17 cellular contexts compared by ENCODE assay signal in genomic region chr11:112968988-112969714, GRCh38. TPM values are rescaled to one million over a fixed set of nuclear protein-coding genes. Genes with fewer than 3 reads are reported as not detected.
DNase-seq lines count a peak whose midpoint lies in the region; ATAC-seq and TF ChIP-seq lines count a peak whose summit lies in the region.
"Had no signal": no experiment of that assay in that cellular context is flagged by ENCODE, and none has a peak within 500 bp of the region (broad histone marks: within the 10 kb centered on the region; RNA-seq: fewer than 3 reads in every experiment).

No MANE protein-coding gene starts in this region.

- POLR2A ChIA-PET in WTC11 (lab: Charles Lee), result no interaction called here

- no peaks in the 10 kb centered on the region for H3K9me3 Mint-ChIP-seq in WTC11
- H3K9me3 Mint-ChIP-seq: activated CD8-positive, alpha-beta T cell treated with anti-CD3 and anti-CD28 coated beads for 36 hours had no signal

- H3K79me2 ChIP-seq in MM.1S (ENCODE audit: low read length), result no peaks in the 10 kb centered on the region

- peaks cover 8% of the 10 kb centered on the region for H3K27me3 Mint-ChIP-seq in WTC11 (ENCODE audit: low read depth)

- H3K9ac ChIP-seq in MM.1S (ENCODE audit: low read length), result no peak overlapping the region

- intact Hi-C loops in posterior vena cava (cut with DNase I), result loop anchor here (1.0 to 10.0 kb wide), 2 partner anchors 9 to 136 kb away; no protein-coding TSS in a partner anchor

- no peaks in the 10 kb centered on the region for H3K36me3 Mint-ChIP-seq in WTC11

- H3K9me2 ChIP-seq in MM.1S (replicated peaks; ENCODE audit: insufficient read depth, low read length), result no peaks in the 10 kb centered on the region

- CTCF ChIA-PET in WTC11 (lab: Charles Lee), result interaction anchor here (1.1 kb wide), 1 partner anchor 12 kb away, joined by 6 read pairs; no protein-coding TSS in a partner anchor

- no peak overlapping the region for H3K27ac Mint-ChIP-seq in WTC11
- H3K27ac Mint-ChIP-seq: activated CD8-positive, alpha-beta T cell treated with anti-CD3 and anti-CD28 coated beads for 36 hours had no signal

- DNase-seq in AG20443 (ENCODE audit: low spot score) (peak; percentile 14), MM.1S (peak; percentile 43), WTC11 (ENCODE audit: low spot score) (no peak), kidney tubule cell (ENCODE audit: low spot score) (peak; percentile 28), NCI-H2107 (lab: John Stamatoyannopoulos, UW) (no peak), posterior vena cava (ENCODE audit: low spot score) (no peak)
- DNase-seq: activated CD8-positive, alpha-beta T cell treated with anti-CD3 and anti-CD28 coated beads for 36 hours; activated effector memory CD4-positive, alpha-beta T cell treated with anti-CD3 and anti-CD28 coated beads, Interleukin-2, amount 50 U/mL, for 16 hours; BE2C; body of pancreas; effector memory CD4-positive, alpha-beta T cell; head of caudate nucleus; NCI-H1417 treated with DMSO at 0.1 percent for 48 hours; NCI-H510A; upper lobe of left lung had no signal

- H3K4me3 Mint-ChIP-seq in WTC11, result no peak overlapping the region
- H3K4me3 Mint-ChIP-seq: activated CD8-positive, alpha-beta T cell treated with anti-CD3 and anti-CD28 coated beads for 36 hours had no signal

- ATAC-seq in WTC11 (peak; percentile 38), GM21528 (IDR thresholded peaks at IDR 0.05; ENCODE audit: low FRiP score, unreplicated experiment) (no peak), GM21526 (IDR thresholded peaks at IDR 0.05; ENCODE audit: low FRiP score, unreplicated experiment) (no peak)
- ATAC-seq: activated CD8-positive, alpha-beta T cell treated with anti-CD3 and anti-CD28 coated beads for 36 hours; body of pancreas had no signal

- no peak for TF ChIP-seq CTCF in MM.1S (IDR thresholded peaks at IDR 0.05; ENCODE audit: low read length)
- TF ChIP-seq CTCF in WTC11 (IDR thresholded peaks at IDR 0.05), result no peak

- H3K27me3 ChIP-seq in MM.1S (replicated peaks; ENCODE audit: insufficient read depth, low read length), result no peaks in the 10 kb centered on the region
- H3K27me3 ChIP-seq: BE2C, upper lobe of left lung had no signal

- H3K36me3 ChIP-seq in MM.1S (replicated peaks; ENCODE audit: insufficient read depth, low read length), result no peaks in the 10 kb centered on the region
- H3K36me3 ChIP-seq: BE2C, upper lobe of left lung had no signal

- H3K27ac ChIP-seq in MM.1S (ENCODE audit: low read length), result peak overlapping the region; percentile 18; the same call in 1 of the 2 replicates
- H3K27ac ChIP-seq: body of pancreas, upper lobe of left lung had no signal

- H3K9me3 ChIP-seq in MM.1S (replicated peaks; ENCODE audit: insufficient read depth, low read length), result no peaks in the 10 kb centered on the region
- H3K9me3 ChIP-seq: BE2C, upper lobe of left lung had no signal

- peaks cover 15% of the 10 kb centered on the region for H3K4me1 ChIP-seq in MM.1S (ENCODE audit: low read length)
- H3K4me1 ChIP-seq: body of pancreas, upper lobe of left lung had no signal

- peak overlapping the region; percentile 42 for H3K4me3 ChIP-seq in MM.1S (ENCODE audit: low read length)
- H3K4me3 ChIP-seq: body of pancreas, upper lobe of left lung had no signal

- peaks cover 10% of the 10 kb centered on the region for H3K4me1 Mint-ChIP-seq in WTC11

- peaks cover 13% of the 10 kb centered on the region for H3F3A ChIP-seq in MM.1S (ENCODE audit: insufficient read depth, low read length)

- peak overlapping the region; percentile 62 for H3K4me2 ChIP-seq in MM.1S (ENCODE audit: low read depth, low read length)

- no peaks in the 10 kb centered on the region for H4K20me1 ChIP-seq in MM.1S (ENCODE audit: insufficient read depth, low read length)

- peak overlapping the region; percentile 33 for H2AFZ ChIP-seq in MM.1S (ENCODE audit: low read length)

TF ChIP-seq in WTC11, 78 proteins besides CTCF, POLR2A, EP300 and RAD21 (continues in another document):
- TF ChIP-seq CREB1 (CRISPR knock-in tag; IDR thresholded peaks at IDR 0.05) (no peak), ESRRA (CRISPR knock-in tag; IDR thresholded peaks at IDR 0.05; ENCODE audit: borderline replicate concordance) (no peak), HMGXB4 (CRISPR knock-in tag; IDR thresholded peaks at IDR 0.05) (no peak), TCF7 (CRISPR knock-in tag; IDR thresholded peaks at IDR 0.05; ENCODE audit: low read depth) (no peak), ZNF512 (CRISPR knock-in tag; IDR thresholded peaks at IDR 0.05; ENCODE audit: borderline replicate concordance) (no peak), SMAD4 (CRISPR knock-in tag; IDR thresholded peaks at IDR 0.05) (no peak), TP53 (CRISPR knock-in tag; IDR thresholded peaks at IDR 0.05) (no peak), GABPB1 (CRISPR knock-in tag; IDR thresholded peaks at IDR 0.05) (no peak), EMX1 (CRISPR knock-in tag; IDR thresholded peaks at IDR 0.05) (no peak), MAX (CRISPR knock-in tag; IDR thresholded peaks at IDR 0.05) (no peak), NR1H2 (CRISPR knock-in tag; IDR thresholded peaks at IDR 0.05) (no peak), AFF4 (CRISPR knock-in tag; IDR thresholded peaks at IDR 0.05; ENCODE audit: borderline replicate concordance) (no peak)

RNA-seq across cellular contexts. Expression of gene NCAM1, which starts 7.9 kb away (rescaled TPM):
- total RNA-seq in WTC11 (2021) (5.4 to 5.9 TPM (median 5.5 TPM) in 3 replicates), posterior vena cava (100 to 1,000 TPM in 1 of 2 donors, 10 to 100 TPM in 1; 76.8 to 134 TPM)

Comparison
In these comparisons a context has a peak if more than half of its experiments do, and no peak if none do; other contexts are left out.
1. DNase-seq: peak in AG20443 (single experiment), MM.1S (single experiment) and kidney tubule cell (single experiment); none in WTC11 (single experiment), NCI-H2107 (single experiment) and posterior vena cava (single experiment).
2. RNA of gene NCAM1, which starts 7.9 kb away (total RNA-seq): 76.8 to 134 TPM in posterior vena cava; 5.4 to 5.9 TPM in WTC11; every median in the first group is over 10 times any median in the second.